In the genomic region with DNA sequence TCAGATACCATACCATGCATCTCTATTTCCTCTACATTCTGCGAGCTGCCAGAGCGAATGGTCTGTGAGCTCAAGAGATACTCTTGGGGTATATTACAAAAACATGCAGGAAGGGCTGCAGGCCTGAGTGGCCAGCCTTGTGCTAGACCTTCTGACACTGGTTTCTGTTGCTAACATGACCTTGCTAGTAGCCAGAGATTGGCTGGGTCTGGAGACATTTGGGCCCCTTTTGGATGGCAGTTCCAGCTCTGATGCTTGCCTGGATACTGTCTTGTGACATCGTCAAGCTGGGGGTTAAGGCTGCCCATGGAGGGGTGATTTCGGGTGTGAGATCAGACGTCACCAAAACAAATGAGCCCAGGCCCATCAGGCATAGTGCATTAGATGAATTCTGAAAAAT, we compare ENCODE assay signal across 25 cellular contexts. TPM values are rescaled to one million over a fixed set of nuclear protein-coding genes. Genes with fewer than 3 reads are reported as not detected.
DNase-seq lines count a peak whose midpoint lies in the region; ATAC-seq and TF ChIP-seq lines count a peak whose summit lies in the region.
"Had no signal": no experiment of that assay in that cellular context is flagged by ENCODE, and none has a peak within 500 bp of the region (broad histone marks: within the 10 kb centered on the region; RNA-seq: fewer than 3 reads in every experiment).

No MANE protein-coding gene starts in this region.

- CTCF ChIA-PET in activated CD8-positive, alpha-beta memory T cell treated with anti-CD3 and anti-CD28 coated beads, Interleukin-2, amount 10 ng/mL, durations not matched to agents 7 days and 5 days (lab: Charles Lee): no interaction called here

- no peak for TF ChIP-seq CTCF in lung (IDR thresholded peaks at IDR 0.05; ENCODE audit: control extremely low read depth, extremely low read depth)

- intact Hi-C loops in left colon (cut with DNase I, micrococcal nuclease): no loop called here

- H3K4me1 Mint-ChIP-seq in activated CD8-positive, alpha-beta memory T cell treated with anti-CD3 and anti-CD28 coated beads, Interleukin-2, amount 10 ng/mL, durations not matched to agents 7 days and 5 days: no peaks in the 10 kb centered on the region
- H3K4me1 Mint-ChIP-seq in immature natural killer cell: no peaks in the 10 kb centered on the region
- H3K4me1 Mint-ChIP-seq: CD14-positive monocyte; CD8-positive, alpha-beta memory T cell had no signal

- no peak for ATAC-seq in activated CD8-positive, alpha-beta memory T cell treated with anti-CD3 and anti-CD28 coated beads, Interleukin-2, amount 10 ng/mL, durations not matched to agents 7 days and 5 days
- ATAC-seq in lung (ENCODE audit: insufficient read depth, low FRiP score) (no peak), left colon (no peak)
- ATAC-seq: A549, GM12878 had no signal

- DNase-seq in activated CD8-positive, alpha-beta memory T cell treated with anti-CD3 and anti-CD28 coated beads, Interleukin-2, amount 10 ng/mL, durations not matched to agents 7 days and 5 days: peak; percentile 16
- DNase-seq in activated CD8-positive, alpha-beta memory T cell treated with anti-CD3 and anti-CD28 coated beads, Interleukin-2, amount 50 U/mL, for 4 hours: no peak
- DNase-seq in ecto neural progenitor cell (ENCODE audit: low spot score) (peak; percentile 9), lung (ENCODE audit: low spot score) (peak; percentile 22), ureter (ENCODE audit: low spot score) (peak; percentile 28), immature natural killer cell (no peak), left colon (no peak), NCI-H2227 (lab: John Stamatoyannopoulos, UW; ENCODE audit: unreplicated experiment) (no peak)
- DNase-seq: 8988T; ACHN; AML-193; BE2C; CD4-positive, alpha-beta T cell; CD8-positive, alpha-beta memory T cell; DMS 273 treated with DMSO at 0.1 percent for 48 hours; DMS79; EL; GDM1; GM23248; H7; HCEC 1CT had no signal

- 91% methylated on average over 5 of the region's 5 CpGs for WGBS in lung, 2 donors

- peaks cover 0 to 10% of the 10 kb centered on the region in 2 donors for H3K9me3 ChIP-seq in lung (ENCODE audit: control insufficient read depth in 2 of 2, insufficient read depth in 1 of 2, low read length in 1 of 2)
- H3K9me3 ChIP-seq: BE2C had no signal

- no peak overlapping the region for H3K27ac ChIP-seq in lung (ENCODE audit: low read depth in 1 of 2, low read length in 1 of 2)
- H3K27ac ChIP-seq: A549; BLaER1 treated with 17β-estradiol and CSF1 and Interleukin-3, amounts not matched to agents 10 nM and 100 nM; GM23248 had no signal

- H3K27me3 ChIP-seq in lung (ENCODE audit: control insufficient read depth, insufficient read depth): no peaks in the 10 kb centered on the region
- H3K27me3 ChIP-seq: BE2C; BLaER1 treated with 17β-estradiol and CSF1 and Interleukin-3, amounts not matched to agents 10 nM and 100 nM had no signal

- H3K27me3 Mint-ChIP-seq in activated CD8-positive, alpha-beta memory T cell treated with anti-CD3 and anti-CD28 coated beads, Interleukin-2, amount 10 ng/mL, durations not matched to agents 7 days and 5 days: peaks cover 36% of the 10 kb centered on the region
- peaks cover 3 to 7% (median 3%) of the 10 kb centered on the region in 3 donors for H3K27me3 Mint-ChIP-seq in immature natural killer cell (ENCODE audit: low read depth in 3 of 3)

- H3K4me1 ChIP-seq in lung (ENCODE audit: control insufficient read depth in 2 of 2, insufficient read depth in 2 of 2, low read length in 2 of 2): no peaks in the 10 kb centered on the region
- H3K4me1 ChIP-seq: BE2C had no signal

- no peak overlapping the region for H3K4me3 ChIP-seq in lung
- H3K4me3 ChIP-seq: A549; BLaER1 treated with 17β-estradiol and CSF1 and Interleukin-3, amounts not matched to agents 10 nM and 100 nM; GM12878; GM23248 had no signal

- no peak overlapping the region for H3K4me3 Mint-ChIP-seq in activated CD8-positive, alpha-beta memory T cell treated with anti-CD3 and anti-CD28 coated beads, Interleukin-2, amount 10 ng/mL, durations not matched to agents 7 days and 5 days
- H3K4me3 Mint-ChIP-seq in immature natural killer cell: no peak overlapping the region
- H3K4me3 Mint-ChIP-seq: CD14-positive monocyte; CD4-positive, alpha-beta T cell; CD8-positive, alpha-beta memory T cell had no signal

- H3K36me3 Mint-ChIP-seq in activated CD8-positive, alpha-beta memory T cell treated with anti-CD3 and anti-CD28 coated beads, Interleukin-2, amount 10 ng/mL, durations not matched to agents 7 days and 5 days: no peaks in the 10 kb centered on the region
- no peaks in the 10 kb centered on the region for H3K36me3 Mint-ChIP-seq in immature natural killer cell
- H3K36me3 Mint-ChIP-seq: CD14-positive monocyte; CD8-positive, alpha-beta memory T cell had no signal

- no peaks in the 10 kb centered on the region for H3K36me3 ChIP-seq in lung (ENCODE audit: control insufficient read depth in 2 of 2, insufficient read depth in 2 of 2, low read length in 2 of 2)
- H3K36me3 ChIP-seq: BE2C; BLaER1 treated with 17β-estradiol and CSF1 and Interleukin-3, amounts not matched to agents 10 nM and 100 nM had no signal

- no peak overlapping the region for H3K27ac Mint-ChIP-seq in activated CD8-positive, alpha-beta memory T cell treated with anti-CD3 and anti-CD28 coated beads, Interleukin-2, amount 10 ng/mL, durations not matched to agents 7 days and 5 days
- H3K27ac Mint-ChIP-seq in immature natural killer cell: no peak overlapping the region
- H3K27ac Mint-ChIP-seq: CD14-positive monocyte; CD4-positive, alpha-beta T cell had no signal

- H3K9me3 Mint-ChIP-seq in activated CD8-positive, alpha-beta memory T cell treated with anti-CD3 and anti-CD28 coated beads, Interleukin-2, amount 10 ng/mL, durations not matched to agents 7 days and 5 days (ENCODE audit: low read depth): no peaks in the 10 kb centered on the region
- no peaks in the 10 kb centered on the region for H3K9me3 Mint-ChIP-seq in immature natural killer cell
- H3K9me3 Mint-ChIP-seq: CD4-positive, alpha-beta T cell had no signal

RNA-seq across cellular contexts. Expression of a gene that starts 56.1 kb away (rescaled TPM):
- not detected for total RNA-seq in activated CD8-positive, alpha-beta memory T cell treated with anti-CD3 and anti-CD28 coated beads, Interleukin-2, amount 10 ng/mL, durations not matched to agents 7 days and 5 days
- 1 to 10 TPM in 1 of 2 donors, under 1 TPM in 1; 0.26 to 1.4 TPM for total RNA-seq in lung
- under 1 TPM; 0.08 to 0.35 TPM for polyA plus RNA-seq in lung
- total RNA-seq in ureter: 59.8 TPM
- polyA plus RNA-seq in immature natural killer cell: not detected
- total RNA-seq in left colon: under 1 TPM; 0.34 to 0.39 TPM
- total RNA-seq: CD4-positive, alpha-beta T cell; GM23248 had no signal
- polyA plus RNA-seq: CD14-positive monocyte; CD8-positive, alpha-beta memory T cell; GM23248 had no signal

Comparison
In these comparisons a context has a peak if more than half of its experiments do, and no peak if none do; other contexts are left out.
1. DNase-seq: peak in activated CD8-positive, alpha-beta memory T cell treated with anti-CD3 and anti-CD28 coated beads, Interleukin-2, amount 10 ng/mL, durations not matched to agents 7 days and 5 days (single experiment), ecto neural progenitor cell (single experiment), lung (single experiment) and ureter (single experiment); none in activated CD8-positive, alpha-beta memory T cell treated with anti-CD3 and anti-CD28 coated beads, Interleukin-2, amount 50 U/mL, for 4 hours (single experiment), immature natural killer cell (0 of 3), left colon (0 of 2) and NCI-H2227 (single experiment).
2. RNA of a gene that starts 56.1 kb away (total RNA-seq): 59.8 TPM in ureter (single experiment); 0.26 to 1.4 TPM in lung, 0.34 to 0.39 TPM in left colon and not detected in activated CD8-positive, alpha-beta memory T cell treated with anti-CD3 and anti-CD28 coated beads, Interleukin-2, amount 10 ng/mL, durations not matched to agents 7 days and 5 days; every median in the first group is over 10 times any median in the second.